In the genomic region with DNA sequence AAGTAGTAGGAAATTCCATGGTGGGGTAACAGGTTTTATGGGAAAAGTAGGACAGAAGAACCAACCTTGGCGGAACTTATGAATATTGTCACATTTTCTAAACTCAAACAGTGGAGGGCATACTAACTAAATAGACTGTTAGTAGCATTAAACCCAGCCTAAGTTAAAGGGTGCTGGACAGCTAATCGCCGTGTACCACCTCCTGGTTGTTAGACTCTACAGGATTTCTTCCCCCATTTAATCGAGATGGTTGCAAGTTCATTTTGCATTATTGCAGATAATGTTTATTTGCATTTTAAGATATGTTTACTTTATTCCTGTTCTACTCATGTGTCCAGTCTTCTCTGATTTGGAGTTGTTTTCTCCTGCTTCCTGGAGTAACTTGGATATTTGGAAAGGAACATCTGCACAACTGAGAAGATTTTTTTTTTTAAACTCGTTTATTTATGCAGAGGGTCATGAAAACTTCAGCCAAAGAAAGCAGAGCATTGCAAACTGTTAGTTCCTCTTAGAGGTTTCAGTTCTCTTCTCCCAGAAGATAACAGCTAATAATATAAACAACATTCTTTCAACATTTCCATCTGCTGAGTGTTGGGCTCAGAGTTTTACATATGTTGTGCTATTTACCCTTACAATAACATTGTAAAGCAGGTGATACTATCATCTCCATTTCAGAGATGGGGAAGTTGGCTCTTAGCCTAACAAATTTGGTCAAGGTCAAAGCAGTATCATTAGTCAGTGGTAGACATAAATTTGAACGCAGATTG, we compare ENCODE assay signal across 10 cellular contexts. TPM values are rescaled to one million over a fixed set of nuclear protein-coding genes. Genes with fewer than 3 reads are reported as not detected.
DNase-seq lines count a peak whose midpoint lies in the region; ATAC-seq and TF ChIP-seq lines count a peak whose summit lies in the region.
"Had no signal": no experiment of that assay in that cellular context is flagged by ENCODE, and none has a peak within 500 bp of the region (broad histone marks: within the 10 kb centered on the region; RNA-seq: fewer than 3 reads in every experiment).

No MANE protein-coding gene starts in this region.

- peaks cover 42% of the 10 kb centered on the region for H3K27me3 Mint-ChIP-seq in osteocyte (ENCODE audit: unreplicated experiment)
- no peaks in the 10 kb centered on the region for H3K27me3 Mint-ChIP-seq in endodermal cell (ENCODE audit: insufficient read depth)

- no peaks in the 10 kb centered on the region for H3K9me3 Mint-ChIP-seq in osteocyte (ENCODE audit: unreplicated experiment)
- no peaks in the 10 kb centered on the region for H3K9me3 Mint-ChIP-seq in endodermal cell

- no peaks in the 10 kb centered on the region for H3K36me3 Mint-ChIP-seq in osteocyte (ENCODE audit: unreplicated experiment)
- H3K36me3 Mint-ChIP-seq in endodermal cell (ENCODE audit: low read depth) = no peaks in the 10 kb centered on the region

- peak; percentile 64 for DNase-seq in EH (ENCODE audit: low read depth)
- peak; percentile 48 for DNase-seq in fibroblast of the aortic adventitia (ENCODE audit: low read depth)
- no peak for DNase-seq in stimulated activated CD4-positive, alpha-beta T cell treated with anti-CD3 and anti-CD28 coated beads, Interleukin-1b, Interleukin-23, amount 100 ng/mL, for 48 hours
- DNase-seq in osteocyte (ENCODE audit: extremely low spot score, unreplicated experiment) = no peak
- DNase-seq in ureter (ENCODE audit: low spot score) = no peak
- no peak for DNase-seq in endodermal cell

- no peak overlapping the region for H3K27ac ChIP-seq in endodermal cell (ENCODE audit: low read depth, low read length)
- H3K27ac ChIP-seq: parathyroid adenoma had no signal

- H3K36me3 ChIP-seq in endodermal cell (ENCODE audit: control insufficient read depth, insufficient read depth, low read length) = no peaks in the 10 kb centered on the region

- H3K4me3 ChIP-seq in fibroblast of the aortic adventitia (ENCODE audit: low read depth, low read length) (no peak overlapping the region), endodermal cell (ENCODE audit: low read length) (no peak overlapping the region)
- H3K4me3 ChIP-seq: coronary artery had no signal

- 89 to 92% methylated on average over 3 to 6 of the region's 6 CpGs for WGBS in endodermal cell (ENCODE audit: insufficient coverage in 1 of 2, insufficient read length in 1 of 2), 2 experiments

- TF ChIP-seq CTCF in fibroblast of the aortic adventitia (IDR thresholded peaks at IDR 0.05; ENCODE audit: insufficient read depth, low read length) (no peak), osteocyte (IDR thresholded peaks at IDR 0.05) (no peak), endodermal cell (conservative IDR thresholded peaks at IDR 0.05) (no peak)

- H3K27ac Mint-ChIP-seq in osteocyte (ENCODE audit: unreplicated experiment) (no peak overlapping the region), endodermal cell (no peak overlapping the region)

- H3K9ac ChIP-seq in endodermal cell (ENCODE audit: extremely low read depth, low read length, poor library complexity, severe bottlenecking) = no peak overlapping the region
- H3K9ac ChIP-seq: parathyroid adenoma had no signal

- H3K4me3 Mint-ChIP-seq in osteocyte (ENCODE audit: unreplicated experiment) (no peak overlapping the region), endodermal cell (no peak overlapping the region)

- peak; percentile 86 for ATAC-seq in GM21390 (IDR thresholded peaks at IDR 0.05; ENCODE audit: unreplicated experiment)
- ATAC-seq in HG03457 (IDR thresholded peaks at IDR 0.05; ENCODE audit: unreplicated experiment) = peak; percentile 71

- H3K4me1 Mint-ChIP-seq in osteocyte (ENCODE audit: unreplicated experiment) (peaks cover 5% of the 10 kb centered on the region), endodermal cell (peaks cover 1% of the 10 kb centered on the region)

- no peaks in the 10 kb centered on the region for H3K9me3 ChIP-seq in endodermal cell (ENCODE audit: control insufficient read depth, low read length)

- H3K27me3 ChIP-seq in endodermal cell (ENCODE audit: control insufficient read depth, insufficient read depth, low read length, poor library complexity, severe bottlenecking) = no peaks in the 10 kb centered on the region

- H3K4me1 ChIP-seq in endodermal cell (ENCODE audit: control insufficient read depth, insufficient read depth, low read length) = no peaks in the 10 kb centered on the region
- H3K4me1 ChIP-seq: parathyroid adenoma had no signal

RNA-seq across cellular contexts. Expression of a gene that starts 51.5 kb away (rescaled TPM):
- 12.8 and 28.7 TPM in 2 replicates for total RNA-seq in fibroblast of the aortic adventitia (ENCODE audit: low replicate concordance)
- 38.8 and 39.4 TPM in 2 replicates for total RNA-seq in osteocyte
- total RNA-seq in ureter = 64.3 TPM
- 10 to 100 TPM; 22.3 to 29.0 TPM for total RNA-seq in endodermal cell
- polyA plus RNA-seq in endodermal cell (2013, experiment 1 of 2) = 12.2 TPM
- 12.9 TPM for polyA plus RNA-seq in endodermal cell (2013, experiment 2 of 2)

Comparison
In these comparisons a context has a peak if more than half of its experiments do, and no peak if none do; other contexts are left out.
1. DNase-seq: peak in EH (single experiment) and fibroblast of the aortic adventitia (single experiment); none in stimulated activated CD4-positive, alpha-beta T cell treated with anti-CD3 and anti-CD28 coated beads, Interleukin-1b, Interleukin-23, amount 100 ng/mL, for 48 hours (single experiment), osteocyte (single experiment), ureter (single experiment) and endodermal cell (single experiment).